Comparison of ENCODE assay signal across 1 cellular context in genomic region chr18:50832754-50833153, GRCh38.
TF ChIP-seq lines count a peak whose summit lies in the region.

No MANE protein-coding gene starts in this region.

TF ChIP-seq in GM23338, 12 proteins besides CTCF, POLR2A, EP300 and RAD21 (continued from another document):
- TF ChIP-seq REST (IDR thresholded peaks at IDR 0.05; ENCODE audit: unreplicated experiment) (no peak), CREB1 (CRISPR knock-in tag; IDR thresholded peaks at IDR 0.05; ENCODE audit: low read depth) (no peak), POLR2AphosphoS5 (IDR thresholded peaks at IDR 0.05; ENCODE audit: low read depth) (no peak), ZNF331 (CRISPR knock-in tag; IDR thresholded peaks at IDR 0.05; ENCODE audit: low read depth) (no peak)
